22 cellular contexts compared by ENCODE assay signal in genomic region chr1:203657735-203658134, GRCh38. TPM values are rescaled to one million over a fixed set of nuclear protein-coding genes. Genes with fewer than 3 reads are reported as not detected.
DNase-seq lines count a peak whose midpoint lies in the region; ATAC-seq and TF ChIP-seq lines count a peak whose summit lies in the region.
"Had no signal": no experiment of that assay in that cellular context is flagged by ENCODE, and none has a peak within 500 bp of the region (broad histone marks: within the 10 kb centered on the region; RNA-seq: fewer than 3 reads in every experiment).

No MANE protein-coding gene starts in this region.

- DNase-seq in activated CD4-positive, alpha-beta T cell treated with anti-CD3 and anti-CD28 coated beads, Interleukin-2, amount 10 ng/mL, durations not matched to agents 24 days and 14 days: no peak
- DNase-seq in activated CD4-positive, alpha-beta T cell treated with anti-CD3 and anti-CD28 coated beads for 48 hours: no peak
- DNase-seq in T-helper 17 cell (no peak), NCI-H345 (lab: John Stamatoyannopoulos, UW) (no peak), LoVo (ENCODE audit: low spot score) (no peak)
- no peak for DNase-seq in stimulated activated effector memory CD8-positive, alpha-beta T cell treated with anti-CD3 and anti-CD28 coated beads, Interleukin-12 subunit alpha, Interleukin-12 subunit beta, amount 100 ng/mL, for 72 hours (ENCODE audit: low spot score in 2 of 2)
- DNase-seq: 8988T; activated CD4-positive, alpha-beta T cell treated with anti-CD3 and anti-CD28 coated beads for 1 hour; activated CD8-positive, alpha-beta memory T cell treated with anti-CD3 and anti-CD28 coated beads, Interleukin-2, amount 50 U/mL, for 48 hours; activated naive CD4-positive, alpha-beta T cell treated with Interleukin-2 at 50 U/mL for 16 hours; cerebellar nuclear complex; EL; IMR-90; left cardiac atrium; NCI-H1417 treated with DMSO at 0.1 percent for 48 hours; stimulated activated naive CD4-positive, alpha-beta T cell treated with Interleukin-2 at 50 U/mL for 16 hours; tibial artery had no signal

- intact Hi-C loops in activated CD4-positive, alpha-beta T cell treated with anti-CD3 and anti-CD28 coated beads, Interleukin-2, amount 10 ng/mL, durations not matched to agents 24 days and 14 days (cut with micrococcal nuclease): no loop called here

- no peaks in the 10 kb centered on the region for H3K9me3 Mint-ChIP-seq in activated CD4-positive, alpha-beta T cell treated with anti-CD3 and anti-CD28 coated beads, Interleukin-2, amount 10 ng/mL, durations not matched to agents 24 days and 14 days
- no peaks in the 10 kb centered on the region for H3K9me3 Mint-ChIP-seq in stimulated activated effector memory CD8-positive, alpha-beta T cell treated with anti-CD3 and anti-CD28 coated beads, Interleukin-12 subunit alpha, Interleukin-12 subunit beta, amount 100 ng/mL, for 72 hours
- H3K9me3 Mint-ChIP-seq: nephron had no signal

- TF ChIP-seq EP300 in gastroesophageal sphincter (IDR thresholded peaks at IDR 0.05): no peak

- no peak overlapping the region for H3K4me3 Mint-ChIP-seq in activated CD4-positive, alpha-beta T cell treated with anti-CD3 and anti-CD28 coated beads, Interleukin-2, amount 10 ng/mL, durations not matched to agents 24 days and 14 days
- no peak overlapping the region for H3K4me3 Mint-ChIP-seq in T-helper 17 cell
- H3K4me3 Mint-ChIP-seq in stimulated activated effector memory CD8-positive, alpha-beta T cell treated with anti-CD3 and anti-CD28 coated beads, Interleukin-12 subunit alpha, Interleukin-12 subunit beta, amount 100 ng/mL, for 72 hours: peak overlapping the region; percentile 82
- H3K4me3 Mint-ChIP-seq: nephron had no signal

- no peak for TF ChIP-seq CTCF in gastroesophageal sphincter (IDR thresholded peaks at IDR 0.05)

- H3K4me1 Mint-ChIP-seq in activated CD4-positive, alpha-beta T cell treated with anti-CD3 and anti-CD28 coated beads, Interleukin-2, amount 10 ng/mL, durations not matched to agents 24 days and 14 days: peaks cover 51% of the 10 kb centered on the region
- peaks cover 52% of the 10 kb centered on the region for H3K4me1 Mint-ChIP-seq in T-helper 17 cell
- peaks cover 79% of the 10 kb centered on the region for H3K4me1 Mint-ChIP-seq in stimulated activated effector memory CD8-positive, alpha-beta T cell treated with anti-CD3 and anti-CD28 coated beads, Interleukin-12 subunit alpha, Interleukin-12 subunit beta, amount 100 ng/mL, for 72 hours

- H3K27ac Mint-ChIP-seq in activated CD4-positive, alpha-beta T cell treated with anti-CD3 and anti-CD28 coated beads, Interleukin-2, amount 10 ng/mL, durations not matched to agents 24 days and 14 days: peak overlapping the region; percentile 23
- peak overlapping the region; percentile 98 for H3K27ac Mint-ChIP-seq in T-helper 17 cell
- H3K27ac Mint-ChIP-seq in stimulated activated effector memory CD8-positive, alpha-beta T cell treated with anti-CD3 and anti-CD28 coated beads, Interleukin-12 subunit alpha, Interleukin-12 subunit beta, amount 100 ng/mL, for 72 hours: peak overlapping the region; percentile 87
- H3K27ac Mint-ChIP-seq: progenitor cell of endocrine pancreas had no signal

- WGBS in gastroesophageal sphincter (ENCODE audit: low coverage in 1 of 2), 2 donors: 85 to 89% methylated on average over 9 to 10 of the region's 10 CpGs

- H3K36me3 ChIP-seq in gastroesophageal sphincter: no peaks in the 10 kb centered on the region
- H3K36me3 ChIP-seq: tibial artery had no signal

- H3K4me1 ChIP-seq in gastroesophageal sphincter: peaks cover 3 to 97% (median 10%) of the 10 kb centered on the region in 3 donors

- peak overlapping the region; percentile 33 to 83 (median 54) for H3K27ac ChIP-seq in gastroesophageal sphincter
- H3K27ac ChIP-seq: tibial artery had no signal

- peaks cover 19% of the 10 kb centered on the region for H3K36me3 Mint-ChIP-seq in activated CD4-positive, alpha-beta T cell treated with anti-CD3 and anti-CD28 coated beads, Interleukin-2, amount 10 ng/mL, durations not matched to agents 24 days and 14 days (ENCODE audit: low read depth)
- peaks cover 8% of the 10 kb centered on the region for H3K36me3 Mint-ChIP-seq in T-helper 17 cell (ENCODE audit: low read depth)
- peaks cover 51% of the 10 kb centered on the region for H3K36me3 Mint-ChIP-seq in stimulated activated effector memory CD8-positive, alpha-beta T cell treated with anti-CD3 and anti-CD28 coated beads, Interleukin-12 subunit alpha, Interleukin-12 subunit beta, amount 100 ng/mL, for 72 hours

- no peaks in the 10 kb centered on the region for H3K9me3 ChIP-seq in T-helper 17 cell (ENCODE audit: control insufficient read depth, low read length, poor library complexity, severe bottlenecking)
- no peaks in the 10 kb centered on the region for H3K9me3 ChIP-seq in gastroesophageal sphincter
- H3K9me3 ChIP-seq: tibial artery had no signal

- no peak overlapping the region for H3K4me3 ChIP-seq in gastroesophageal sphincter
- H3K4me3 ChIP-seq: skin epidermis, tibial artery had no signal

- no peak for TF ChIP-seq POLR2A in gastroesophageal sphincter (IDR thresholded peaks at IDR 0.05)

- no peak for ATAC-seq in T-helper 17 cell
- ATAC-seq in gastroesophageal sphincter: no peak
- no peak for ATAC-seq in stimulated activated effector memory CD8-positive, alpha-beta T cell treated with anti-CD3 and anti-CD28 coated beads, Interleukin-12 subunit alpha, Interleukin-12 subunit beta, amount 100 ng/mL, for 72 hours
- no peak for ATAC-seq in GM18873 (IDR thresholded peaks at IDR 0.05; ENCODE audit: low FRiP score, unreplicated experiment)
- ATAC-seq: left cardiac atrium had no signal

- H3K27me3 ChIP-seq in gastroesophageal sphincter: no peaks in the 10 kb centered on the region
- H3K27me3 ChIP-seq: tibial artery had no signal

- no peaks in the 10 kb centered on the region for H3K27me3 Mint-ChIP-seq in activated CD4-positive, alpha-beta T cell treated with anti-CD3 and anti-CD28 coated beads, Interleukin-2, amount 10 ng/mL, durations not matched to agents 24 days and 14 days
- H3K27me3 Mint-ChIP-seq in T-helper 17 cell: no peaks in the 10 kb centered on the region
- H3K27me3 Mint-ChIP-seq: progenitor cell of endocrine pancreas had no signal

RNA-seq across cellular contexts. Expression of gene ATP2B4, which starts 31.1 kb away (rescaled TPM):
- total RNA-seq in activated CD4-positive, alpha-beta T cell treated with anti-CD3 and anti-CD28 coated beads, Interleukin-2, amount 10 ng/mL, durations not matched to agents 24 days and 14 days: 32.7 and 33.5 TPM in 2 replicates
- total RNA-seq in T-helper 17 cell (10 to 100 TPM; 92.5 to 99.2 TPM), gastroesophageal sphincter (100 to 1,000 TPM; 211 to 454 (median 257) TPM)

Comparison
In these comparisons a context has a peak if more than half of its experiments do, and no peak if none do; other contexts are left out.
1. H3K27ac Mint-ChIP-seq: peak in every context shown above with its lines; median percentile 98 in T-helper 17 cell; 87 in stimulated activated effector memory CD8-positive, alpha-beta T cell treated with anti-CD3 and anti-CD28 coated beads, Interleukin-12 subunit alpha, Interleukin-12 subunit beta, amount 100 ng/mL, for 72 hours; 23 in activated CD4-positive, alpha-beta T cell treated with anti-CD3 and anti-CD28 coated beads, Interleukin-2, amount 10 ng/mL, durations not matched to agents 24 days and 14 days.